In genomic region chr20:37586078-37586477, GRCh38 we compare ENCODE assay signal across 34 cellular contexts.
"Had no signal": no experiment of that assay in that cellular context is flagged by ENCODE, and none has a peak within 500 bp of the region (broad histone marks: within the 10 kb centered on the region; RNA-seq: fewer than 3 reads in every experiment).

No MANE protein-coding gene starts in this region.

- DNase-seq: Karpas-422, Kasumi-1, MG63, MM.1S, MV-4-11, NCI-H1048, NCI-H1092, NCI-H1092 treated with DMSO at 0.1 percent for 48 hours, NCI-H1105, NCI-H1105 treated with DMSO at 0.1 percent for 48 hours, NCI-H1417, NCI-H1417 treated with DMSO at 0.1 percent for 48 hours, NCI-H1436, NCI-H1436 treated with DMSO at 0.1 percent for 48 hours, NCI-H146, NCI-H1694, NCI-H1694 treated with DMSO at 0.1 percent for 48 hours, NCI-H187, NCI-H187 treated with DMSO at 0.1 percent for 48 hours, NCI-H1930, NCI-H2029, NCI-H2029 treated with DMSO at 0.1 percent for 48 hours, NCI-H2081, NCI-H2081 treated with DMSO at 0.1 percent for 48 hours, NCI-H2107, NCI-H2171, NCI-H2171 treated with DMSO at 0.1 percent for 48 hours, NCI-H2227 treated with DMSO at 0.1 percent for 48 hours, NCI-H226, NCI-H345, NCI-H446, NCI-H446 treated with DMSO at 0.1 percent for 48 hours, NCI-H510A, NCI-H510A treated with DMSO at 0.1 percent for 48 hours had no signal

- H3K4me3 ChIP-seq: MG63 had no signal

- H3K36me3 ChIP-seq: MG63 had no signal
